In genomic region chr10:71771204-71771603, GRCh38 we compare ENCODE assay signal across 1 cellular context.
TF ChIP-seq lines count a peak whose summit lies in the region.

No MANE protein-coding gene starts in this region.

TF ChIP-seq in SK-N-SH, 30 proteins besides CTCF, POLR2A, EP300 and RAD21:
- TF ChIP-seq GABPA (IDR thresholded peaks at IDR 0.05; ENCODE audit: low read depth) (no peak), GATA2 (CRISPR knock-in tag; IDR thresholded peaks at IDR 0.05) (no peak), NFIC (IDR thresholded peaks at IDR 0.05; ENCODE audit: borderline replicate concordance) (no peak), TCF12 (IDR thresholded peaks at IDR 0.05) (no peak), RCOR1 (IDR thresholded peaks at IDR 0.05; ENCODE audit: low read length) (no peak), FOSL2 (IDR thresholded peaks at IDR 0.05; ENCODE audit: borderline replicate concordance, low read depth) (no peak), FOXJ3 (CRISPR knock-in tag; IDR thresholded peaks at IDR 0.05) (no peak), FOXM1 (IDR thresholded peaks at IDR 0.05; ENCODE audit: low read depth) (no peak), TAF1 (IDR thresholded peaks at IDR 0.05; ENCODE audit: borderline replicate concordance, low read depth, low read length) (no peak)
- TF ChIP-seq, protein P1, sequence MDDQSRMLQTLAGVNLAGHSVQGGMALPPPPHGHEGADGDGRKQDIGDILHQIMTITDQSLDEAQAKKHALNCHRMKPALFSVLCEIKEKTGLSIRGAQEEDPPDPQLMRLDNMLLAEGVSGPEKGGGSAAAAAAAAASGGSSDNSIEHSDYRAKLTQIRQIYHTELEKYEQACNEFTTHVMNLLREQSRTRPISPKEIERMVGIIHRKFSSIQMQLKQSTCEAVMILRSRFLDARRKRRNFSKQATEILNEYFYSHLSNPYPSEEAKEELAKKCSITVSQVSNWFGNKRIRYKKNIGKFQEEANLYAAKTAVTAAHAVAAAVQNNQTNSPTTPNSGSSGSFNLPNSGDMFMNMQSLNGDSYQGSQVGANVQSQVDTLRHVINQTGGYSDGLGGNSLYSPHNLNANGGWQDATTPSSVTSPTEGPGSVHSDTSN (IDR thresholded peaks at IDR 0.05), result no peak
TF ChIP-seq in SK-N-SH: peak in this region for 0.
